Comparison of ENCODE assay signal across 41 cellular contexts in the genomic region with DNA sequence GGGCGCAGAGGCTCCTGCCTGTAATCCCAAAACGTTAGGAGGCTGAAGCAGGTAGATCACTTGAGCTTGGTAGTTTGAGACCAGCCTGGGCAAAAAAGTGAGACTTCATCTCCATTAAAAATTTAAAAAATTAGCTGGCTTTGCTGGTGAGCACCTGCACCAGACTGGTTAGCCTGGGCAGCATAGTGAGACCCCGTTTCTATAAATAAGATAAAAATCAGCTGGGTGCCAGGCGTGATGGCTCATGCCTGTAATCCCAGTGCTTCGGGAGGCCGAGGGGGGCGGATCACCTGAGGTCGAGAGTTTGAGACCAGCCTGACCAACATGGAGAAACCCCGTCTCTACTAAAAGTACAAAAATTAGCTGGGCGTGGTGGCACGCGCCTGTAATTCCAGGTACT. TPM values are rescaled to one million over a fixed set of nuclear protein-coding genes. Genes with fewer than 3 reads are reported as not detected.
"Had no signal": no experiment of that assay in that cellular context is flagged by ENCODE, and none has a peak within 500 bp of the region (broad histone marks: within the 10 kb centered on the region; RNA-seq: fewer than 3 reads in every experiment).

No MANE protein-coding gene starts in this region.

- H3K4me3 ChIP-seq: adrenal gland, body of pancreas, breast epithelium had no signal

- H3K4me3 Mint-ChIP-seq: activated CD4-positive, alpha-beta memory T cell treated with anti-CD3 and anti-CD28 coated beads, Interleukin-2, amount 10 ng/mL, durations not matched to agents 7 days and 5 days; activated CD4-positive, alpha-beta T cell treated with anti-CD3 and anti-CD28 coated beads for 36 hours; activated CD4-positive, alpha-beta T cell treated with anti-CD3 and anti-CD28 coated beads, Interleukin-2, amount 10 ng/mL, durations not matched to agents 7 days and 5 days; activated CD8-positive, alpha-beta memory T cell treated with anti-CD3 and anti-CD28 coated beads, Interleukin-2, amount 10 ng/mL, durations not matched to agents 7 days and 5 days; activated CD8-positive, alpha-beta T cell treated with anti-CD3 and anti-CD28 coated beads, Interleukin-2, amount 10 ng/mL, durations not matched to agents 7 days and 5 days; activated naive CD4-positive, alpha-beta T cell treated with anti-CD3 and anti-CD28 coated beads for 36 hours; activated naive CD8-positive, alpha-beta T cell treated with anti-CD3 and anti-CD28 coated beads for 36 hours; activated T-cell treated with anti-CD3 and anti-CD28 coated beads, Interleukin-2, amount 50 U/mL, for 4 hours; activated T-cell treated with anti-CD3 and anti-CD28 coated beads, Interleukin-2, amount 50 U/mL, for 72 hours; activated T-helper 1 cell treated with anti-CD3 and anti-CD28 coated beads, Interleukin-12 subunit alpha, Interleukin-12 subunit beta, Interleukin-2, Interleukin-4 antibody, amounts not matched to agents 30 ng/mL and 10 ng/mL and 1 ng/mL, durations not matched to agents 14 hours and 24 hours and 36 hours; activated T-helper 17 cell treated with anti-CD3 and anti-CD28 coated beads, Interleukin-2, amount 50 U/mL, for 72 hours; central memory CD8-positive, alpha-beta T cell; T-helper 1 cell treated with Interleukin-12 subunit alpha and Interleukin-12 subunit beta and Interleukin-4 antibody, amounts not matched to agents 30 μg/mL and 1 μg/mL, for 36 hours; T-helper 2 cell treated with Interferon-gamma antibody and Interleukin-4, amounts not matched to agents 5 μg/mL and 100 μg/mL, for 36 hours had no signal

- H3K4me1 Mint-ChIP-seq: activated CD4-positive, alpha-beta memory T cell treated with anti-CD3 and anti-CD28 coated beads, Interleukin-2, amount 10 ng/mL, durations not matched to agents 7 days and 5 days; activated CD4-positive, alpha-beta T cell treated with anti-CD3 and anti-CD28 coated beads for 36 hours; activated CD4-positive, alpha-beta T cell treated with anti-CD3 and anti-CD28 coated beads, Interleukin-2, amount 10 ng/mL, durations not matched to agents 7 days and 5 days; activated CD8-positive, alpha-beta memory T cell treated with anti-CD3 and anti-CD28 coated beads, Interleukin-2, amount 10 ng/mL, durations not matched to agents 7 days and 5 days; activated naive CD8-positive, alpha-beta T cell treated with anti-CD3 and anti-CD28 coated beads for 36 hours; activated T-helper 17 cell treated with anti-CD3 and anti-CD28 coated beads, Interleukin-2, amount 50 U/mL, for 72 hours; central memory CD8-positive, alpha-beta T cell had no signal

- FAIRE-seq: astrocyte, TTC549 had no signal

- H3K27ac Mint-ChIP-seq: activated CD4-positive, alpha-beta memory T cell treated with anti-CD3 and anti-CD28 coated beads, Interleukin-2, amount 10 ng/mL, durations not matched to agents 7 days and 5 days; activated CD4-positive, alpha-beta T cell treated with anti-CD3 and anti-CD28 coated beads for 36 hours; activated CD4-positive, alpha-beta T cell treated with anti-CD3 and anti-CD28 coated beads, Interleukin-2, amount 10 ng/mL, durations not matched to agents 7 days and 5 days; activated CD8-positive, alpha-beta memory T cell treated with anti-CD3 and anti-CD28 coated beads, Interleukin-2, amount 10 ng/mL, durations not matched to agents 7 days and 5 days; activated CD8-positive, alpha-beta T cell treated with anti-CD3 and anti-CD28 coated beads, Interleukin-2, amount 10 ng/mL, durations not matched to agents 7 days and 5 days; activated naive CD4-positive, alpha-beta T cell treated with anti-CD3 and anti-CD28 coated beads for 36 hours; activated naive CD4-positive, alpha-beta T cell treated with anti-CD3 and anti-CD28 coated beads, Interleukin-2, amount 50 U/mL, for 72 hours; activated naive CD8-positive, alpha-beta T cell treated with anti-CD3 and anti-CD28 coated beads for 36 hours; activated T-cell treated with anti-CD3 and anti-CD28 coated beads, Interleukin-2, amount 50 U/mL, for 72 hours; activated T-helper 1 cell treated with anti-CD3 and anti-CD28 coated beads, Interleukin-12 subunit alpha, Interleukin-12 subunit beta, Interleukin-2, Interleukin-4 antibody, amounts not matched to agents 30 ng/mL and 10 ng/mL and 1 ng/mL, durations not matched to agents 14 hours and 24 hours and 36 hours; activated T-helper 17 cell treated with anti-CD3 and anti-CD28 coated beads, Interleukin-2, amount 50 U/mL, for 72 hours; T-helper 1 cell treated with Interleukin-12 subunit alpha and Interleukin-12 subunit beta and Interleukin-4 antibody, amounts not matched to agents 30 μg/mL and 1 μg/mL, for 36 hours; T-helper 2 cell treated with Interferon-gamma antibody and Interleukin-4, amounts not matched to agents 5 μg/mL and 100 μg/mL, for 36 hours had no signal

- H3K27me3 ChIP-seq: adrenal gland, body of pancreas, brain microvascular endothelial cell, breast epithelium had no signal

- H3K9me3 ChIP-seq: adrenal gland, body of pancreas, breast epithelium had no signal

- H3K36me3 ChIP-seq: adrenal gland, brain microvascular endothelial cell, breast epithelium had no signal

- H3K27ac ChIP-seq: adrenal gland, body of pancreas, brain microvascular endothelial cell, breast epithelium, VCaP had no signal

- H3K36me3 Mint-ChIP-seq: activated CD8-positive, alpha-beta memory T cell treated with anti-CD3 and anti-CD28 coated beads, Interleukin-2, amount 10 ng/mL, durations not matched to agents 7 days and 5 days; activated naive CD8-positive, alpha-beta T cell treated with anti-CD3 and anti-CD28 coated beads for 36 hours had no signal

- H3K4me1 ChIP-seq: adrenal gland, body of pancreas, breast epithelium had no signal

- ATAC-seq: activated CD4-positive, alpha-beta T cell treated with anti-CD3 and anti-CD28 coated beads for 36 hours; activated CD4-positive, CD25-positive, alpha-beta regulatory T cell treated with anti-CD3 and anti-CD28 coated beads, Interleukin-2, amount 50 U/mL, for 24 hours; activated CD8-positive, alpha-beta memory T cell treated with anti-CD3 and anti-CD28 coated beads, Interleukin-2, amount 10 ng/mL, durations not matched to agents 7 days and 5 days; activated CD8-positive, alpha-beta T cell treated with anti-CD3 and anti-CD28 coated beads, Interleukin-2, amount 10 ng/mL, durations not matched to agents 7 days and 5 days; activated naive CD4-positive, alpha-beta T cell treated with anti-CD3 and anti-CD28 coated beads, Interleukin-2, amount 50 U/mL, for 72 hours; activated T-cell treated with anti-CD3 and anti-CD28 coated beads, Interleukin-2, amount 50 U/mL, for 4 hours; activated T-cell treated with anti-CD3 and anti-CD28 coated beads, Interleukin-2, amount 50 U/mL, for 72 hours; activated T-helper 17 cell treated with anti-CD3 and anti-CD28 coated beads, Interleukin-2, amount 50 U/mL, for 72 hours; body of pancreas had no signal

- DNase-seq: activated CD4-positive, alpha-beta memory T cell treated with anti-CD3 and anti-CD28 coated beads, Interleukin-2, amount 10 ng/mL, durations not matched to agents 7 days and 5 days; activated CD4-positive, alpha-beta T cell treated with anti-CD3 and anti-CD28 coated beads for 1 hour; activated CD4-positive, alpha-beta T cell treated with anti-CD3 and anti-CD28 coated beads for 36 hours; activated CD4-positive, alpha-beta T cell treated with anti-CD3 and anti-CD28 coated beads for 48 hours; activated CD4-positive, alpha-beta T cell treated with anti-CD3 and anti-CD28 coated beads, Interleukin-2, amount 10 ng/mL, durations not matched to agents 7 days and 5 days; activated CD4-positive, alpha-beta T cell treated with anti-CD3 and anti-CD28 coated beads, Interleukin-2, amount 50 U/mL, for 48 hours; activated CD4-positive, CD25-positive, alpha-beta regulatory T cell; activated CD8-positive, alpha-beta memory T cell treated with anti-CD3 and anti-CD28 coated beads for 24 hours; activated CD8-positive, alpha-beta memory T cell treated with anti-CD3 and anti-CD28 coated beads, Interleukin-2, amount 10 ng/mL, durations not matched to agents 7 days and 5 days; activated CD8-positive, alpha-beta memory T cell treated with anti-CD3 and anti-CD28 coated beads, Interleukin-2, amount 50 U/mL, for 48 hours; activated CD8-positive, alpha-beta T cell treated with anti-CD3 and anti-CD28 coated beads, Interleukin-2, amount 10 ng/mL, durations not matched to agents 7 days and 5 days; activated effector memory CD4-positive, alpha-beta T cell treated with anti-CD3 and anti-CD28 coated beads, Interleukin-2, amount 50 U/mL, for 16 hours; activated gamma-delta T cell treated with Interleukin-2 at 50 U/mL for 16 hours; activated naive CD4-positive, alpha-beta T cell; activated naive CD4-positive, alpha-beta T cell treated with anti-CD3 and anti-CD28 coated beads for 36 hours; activated naive CD4-positive, alpha-beta T cell treated with anti-CD3 and anti-CD28 coated beads, Interleukin-2, amount 50 U/mL, for 16 hours; activated naive CD8-positive, alpha-beta T cell treated with anti-CD3 and anti-CD28 coated beads for 36 hours; activated T-cell treated with anti-CD3 and anti-CD28 coated beads, Interleukin-2, amount 50 U/mL, for 1 hour; activated T-cell treated with anti-CD3 and anti-CD28 coated beads, Interleukin-2, amount 50 U/mL, for 4 hours; activated T-cell treated with anti-CD3 and anti-CD28 coated beads, Interleukin-2, amount 50 U/mL, for 72 hours; adrenal gland; amniotic stem cell; aorta; body of pancreas; brain microvascular endothelial cell; cerebellar nuclear complex; T-helper 1 cell; T-helper 2 cell; T-helper 9 cell had no signal

- H3K27me3 Mint-ChIP-seq: activated CD4-positive, alpha-beta memory T cell treated with anti-CD3 and anti-CD28 coated beads, Interleukin-2, amount 10 ng/mL, durations not matched to agents 7 days and 5 days; activated CD4-positive, alpha-beta T cell treated with anti-CD3 and anti-CD28 coated beads for 36 hours; activated CD4-positive, alpha-beta T cell treated with anti-CD3 and anti-CD28 coated beads, Interleukin-2, amount 10 ng/mL, durations not matched to agents 7 days and 5 days; activated CD8-positive, alpha-beta memory T cell treated with anti-CD3 and anti-CD28 coated beads, Interleukin-2, amount 10 ng/mL, durations not matched to agents 7 days and 5 days; activated naive CD8-positive, alpha-beta T cell treated with anti-CD3 and anti-CD28 coated beads for 36 hours; activated T-helper 17 cell treated with anti-CD3 and anti-CD28 coated beads, Interleukin-2, amount 50 U/mL, for 72 hours had no signal

- H3K9me3 Mint-ChIP-seq: activated naive CD8-positive, alpha-beta T cell treated with anti-CD3 and anti-CD28 coated beads for 36 hours had no signal

RNA-seq across cellular contexts. Expression of a gene that starts 32.4 kb away (rescaled TPM):
- total RNA-seq: activated CD4-positive, alpha-beta memory T cell treated with anti-CD3 and anti-CD28 coated beads, Interleukin-2, amount 10 ng/mL, durations not matched to agents 7 days and 5 days; activated CD4-positive, alpha-beta T cell treated with anti-CD3 and anti-CD28 coated beads for 36 hours; activated CD4-positive, alpha-beta T cell treated with anti-CD3 and anti-CD28 coated beads, Interleukin-2, amount 10 ng/mL, durations not matched to agents 7 days and 5 days; activated CD8-positive, alpha-beta memory T cell treated with anti-CD3 and anti-CD28 coated beads, Interleukin-2, amount 10 ng/mL, durations not matched to agents 7 days and 5 days; activated CD8-positive, alpha-beta T cell treated with anti-CD3 and anti-CD28 coated beads, Interleukin-2, amount 10 ng/mL, durations not matched to agents 7 days and 5 days; activated naive CD4-positive, alpha-beta T cell treated with anti-CD3 and anti-CD28 coated beads for 36 hours; activated naive CD4-positive, alpha-beta T cell treated with anti-CD3 and anti-CD28 coated beads, Interleukin-2, amount 50 U/mL, for 72 hours; activated naive CD8-positive, alpha-beta T cell treated with anti-CD3 and anti-CD28 coated beads for 36 hours; activated T-cell treated with anti-CD3 and anti-CD28 coated beads, Interleukin-2, amount 50 U/mL, for 4 hours; activated T-cell treated with anti-CD3 and anti-CD28 coated beads, Interleukin-2, amount 50 U/mL, for 72 hours; activated T-helper 1 cell treated with anti-CD3 and anti-CD28 coated beads, Interleukin-12 subunit alpha, Interleukin-12 subunit beta, Interleukin-2, Interleukin-4 antibody, amounts not matched to agents 30 ng/mL and 10 ng/mL and 1 ng/mL, durations not matched to agents 14 hours and 24 hours and 36 hours; activated T-helper 17 cell treated with anti-CD3 and anti-CD28 coated beads, Interleukin-2, amount 50 U/mL, for 72 hours; adrenal gland; aorta; astrocyte; body of pancreas; breast epithelium; chondrocyte had no signal
- polyA plus RNA-seq: adrenal gland, aorta had no signal
